16 cellular contexts compared by ENCODE assay signal in the genomic region with DNA sequence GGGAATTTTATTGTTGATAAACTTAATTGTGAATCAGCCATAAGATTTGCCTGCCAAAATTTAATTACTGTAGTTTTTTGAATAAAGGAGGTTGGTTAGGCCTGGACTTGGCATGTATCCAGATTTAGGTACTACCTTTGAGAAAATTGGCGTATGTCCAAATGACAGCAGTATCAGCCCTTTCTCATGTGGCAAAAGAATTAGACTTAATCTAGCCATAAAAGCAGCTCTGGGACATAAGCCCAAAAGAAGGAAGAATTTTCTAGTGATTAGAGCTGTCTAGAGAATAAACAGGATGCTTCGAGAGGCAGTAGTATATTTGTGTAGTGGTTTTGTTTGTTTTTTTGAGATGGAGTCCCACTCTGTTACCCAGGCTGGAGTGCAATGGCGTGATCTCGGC.
DNase-seq lines count a peak whose midpoint lies in the region; ATAC-seq and TF ChIP-seq lines count a peak whose summit lies in the region.
"Had no signal": no experiment of that assay in that cellular context is flagged by ENCODE, and none has a peak within 500 bp of the region (broad histone marks: within the 10 kb centered on the region; RNA-seq: fewer than 3 reads in every experiment).

No MANE protein-coding gene starts in this region.

- no peak overlapping the region for H3K4me3 ChIP-seq in epithelial cell of esophagus (ENCODE audit: low read length)

- no peak for TF ChIP-seq CTCF in epithelial cell of esophagus (IDR thresholded peaks at IDR 0.05; ENCODE audit: insufficient read depth, low read depth, low read length, missing control alignments)

- ATAC-seq in HG03175 (IDR thresholded peaks at IDR 0.05; ENCODE audit: unreplicated experiment): no peak
- no peak for ATAC-seq in GM21529 (IDR thresholded peaks at IDR 0.05; ENCODE audit: unreplicated experiment)
- no peak for ATAC-seq in HG03097 (IDR thresholded peaks at IDR 0.05; ENCODE audit: low FRiP score, unreplicated experiment)
- ATAC-seq: activated T-cell treated with anti-CD3 and anti-CD28 coated beads, Interleukin-2, amount 50 U/mL, for 4 hours; left cardiac atrium; stimulated activated naive CD8-positive, alpha-beta T cell treated with anti-CD3 and anti-CD28 coated beads, Interleukin-15, amount 100 ng/mL, for 72 hours had no signal

- DNase-seq in DMS79 treated with DMSO at 0.1 percent for 48 hours (lab: John Stamatoyannopoulos, UW): peak; percentile 86
- peak; percentile 92 for DNase-seq in NCI-H1436 (lab: John Stamatoyannopoulos, UW)
- peak; percentile 33 for DNase-seq in NCI-H524 treated with DMSO at 0.1 percent for 48 hours (lab: John Stamatoyannopoulos, UW)
- peak; percentile 61 for DNase-seq in epithelial cell of esophagus (ENCODE audit: low read depth)
- no peak for DNase-seq in glomerular visceral epithelial cell (ENCODE audit: extremely low spot score)
- DNase-seq: activated CD4-positive, alpha-beta T cell treated with anti-CD3 and anti-CD28 coated beads for 1 hour; activated T-cell treated with anti-CD3 and anti-CD28 coated beads, Interleukin-2, amount 50 U/mL, for 4 hours; effector memory CD4-positive, alpha-beta T cell; IMR-90; left cardiac atrium; NCI-H748 treated with DMSO at 0.1 percent for 48 hours; retina; stimulated activated naive CD8-positive, alpha-beta T cell treated with anti-CD3 and anti-CD28 coated beads, Interleukin-15, amount 100 ng/mL, for 72 hours had no signal
